ENCODE assay signal across 23 cellular contexts in genomic region chr6:12598919-12599318, GRCh38.
DNase-seq lines count a peak whose midpoint lies in the region; ATAC-seq, FAIRE-seq and TF ChIP-seq lines count a peak whose summit lies in the region.
"Had no signal": no experiment of that assay in that cellular context is flagged by ENCODE, and none has a peak within 500 bp of the region (broad histone marks: within the 10 kb centered on the region; RNA-seq: fewer than 3 reads in every experiment).

No MANE protein-coding gene starts in this region.

- H3K4me2 ChIP-seq in A549 (no peak overlapping the region), SK-N-SH (no peak overlapping the region), trophoblast cell (ENCODE audit: low read length) (no peak overlapping the region)
- H3K4me2 ChIP-seq: GM23338 had no signal

- no peak overlapping the region for H3K9ac ChIP-seq in SK-N-SH
- H3K9ac ChIP-seq in trophoblast cell (ENCODE audit: low read length): no peak overlapping the region

- H3K4me3 ChIP-seq in A549 (no peak overlapping the region), SK-N-SH (ENCODE audit: low read depth in 2 of 2, low read length in 1 of 2) (no peak overlapping the region), trophoblast cell (ENCODE audit: low read depth, low read length) (no peak overlapping the region)
- H3K4me3 ChIP-seq: GM23338 had no signal

- no peak for TF ChIP-seq POLR2A in A549 (IDR thresholded peaks at IDR 0.05; ENCODE audit: low read length)

- H3K14ac ChIP-seq in trophoblast cell (ENCODE audit: low read length): no peak overlapping the region

- H3K79me2 ChIP-seq in SK-N-SH (ENCODE audit: insufficient read depth) (no peaks in the 10 kb centered on the region), trophoblast cell (ENCODE audit: control insufficient read depth, insufficient read depth, low read length, poor library complexity) (no peaks in the 10 kb centered on the region)

- TF ChIP-seq EP300 in A549 (IDR thresholded peaks at IDR 0.05) (no peak), SK-N-SH (IDR thresholded peaks at IDR 0.05; ENCODE audit: borderline replicate concordance in 1 of 2, low read depth in 1 of 2, low read length in 1 of 2) (no peak)

- H3K23ac ChIP-seq in trophoblast cell (ENCODE audit: low read length): no peak overlapping the region

- H3K36me3 ChIP-seq in SK-N-SH (replicated peaks in 1 of 2; ENCODE audit: control insufficient read depth in 1 of 2, insufficient read depth in 2 of 2, low read length in 1 of 2) (no peaks in the 10 kb centered on the region), trophoblast cell (ENCODE audit: control insufficient read depth in 1 of 2, insufficient read depth in 2 of 2, low read length in 2 of 2) (no peaks in the 10 kb centered on the region)
- H3K36me3 ChIP-seq: BE2C had no signal

- CTCF ChIA-PET in A549 (lab: Yijun Ruan, JAX) (interaction anchor here (1.2 to 1.7 kb wide), 3 partner anchors 288 to 309 kb away, joined by 4 to 5 read pairs (median 4); partner anchors contain the start of gene EDN1), SK-N-SH (lab: Yijun Ruan, JAX) (interaction anchor here (0.9 kb wide), 1 partner anchor 309 kb away, joined by 4 read pairs; the partner anchor contains the start of gene EDN1)

- H3K27me3 ChIP-seq in SK-N-SH (ENCODE audit: insufficient read depth) (no peaks in the 10 kb centered on the region), trophoblast cell (ENCODE audit: insufficient read depth, low read length) (no peaks in the 10 kb centered on the region)
- H3K27me3 ChIP-seq: BE2C had no signal

- H4K91ac ChIP-seq in trophoblast cell (ENCODE audit: low read depth, low read length): no peak overlapping the region

- no peak overlapping the region for H3K18ac ChIP-seq in trophoblast cell (ENCODE audit: low read length)

- H2AFZ ChIP-seq in SK-N-SH (ENCODE audit: low read depth) (no peak overlapping the region), trophoblast cell (ENCODE audit: insufficient read depth, low read length, poor library complexity) (no peak overlapping the region)
- H2AFZ ChIP-seq: GM23338 had no signal

- no peaks in the 10 kb centered on the region for H4K20me1 ChIP-seq in SK-N-SH (ENCODE audit: insufficient read depth)

- H3K4me1 ChIP-seq in A549 (peaks cover 47% of the 10 kb centered on the region), SK-N-SH (ENCODE audit: control insufficient read depth in 1 of 2, insufficient read depth in 2 of 2, low read depth in 1 of 2, low read length in 1 of 2) (peaks cover 3 to 5% of the 10 kb centered on the region in 2 experiments; a peak in 2 of 4 replicates), trophoblast cell (ENCODE audit: control insufficient read depth in 1 of 2, insufficient read depth in 2 of 2, low read length in 2 of 2) (peaks cover 2 to 16% of the 10 kb centered on the region in 2 experiments)

- H3K27ac ChIP-seq in A549 (peak overlapping the region; percentile 2 to 58; a peak in 4 of 6 replicates), SK-N-SH (ENCODE audit: low read depth in 2 of 2, low read length in 1 of 2) (no peak overlapping the region), trophoblast cell (ENCODE audit: low read depth, low read length) (no peak overlapping the region)
- H3K27ac ChIP-seq: HL-60 had no signal

- no peak overlapping the region for H2BK120ac ChIP-seq in trophoblast cell (ENCODE audit: insufficient read depth, low read length, poor library complexity)

- no peak for DNase-seq in A549 (ENCODE audit: low read depth in 1 of 2, low spot score in 1 of 2)
- peak; percentile 23 for DNase-seq in EH (ENCODE audit: low read depth)
- DNase-seq in SK-N-SH: peak; percentile 24
- DNase-seq in trophoblast cell: peak; percentile 79 to 94
- no peak for DNase-seq in effector CD4-positive, alpha-beta T cell
- DNase-seq in nucleus accumbens (lab: John Stamatoyannopoulos, UW): no peak
- DNase-seq: ACHN; BE2C; C1 segment of cervical spinal cord; CD4-positive, CD25-positive, alpha-beta regulatory T cell; CD8-positive, alpha-beta memory T cell; COR-L47; DMS 273 treated with DMSO at 0.1 percent for 48 hours; DMS53; DND-41; GDM1; HCEC 1CT had no signal

- TF ChIP-seq CTCF in A549 (IDR thresholded peaks at IDR 0.05): no peak
- no peak for TF ChIP-seq CTCF in SK-N-SH (IDR thresholded peaks at IDR 0.05)

- peaks cover 5% of the 10 kb centered on the region for H3K79me1 ChIP-seq in trophoblast cell (ENCODE audit: low read length)

- H3K9me3 ChIP-seq in A549 (no peaks in the 10 kb centered on the region), SK-N-SH (no peaks in the 10 kb centered on the region), trophoblast cell (ENCODE audit: insufficient read depth, low read depth, low read length) (no peaks in the 10 kb centered on the region)
- H3K9me3 ChIP-seq: BE2C had no signal

- no peak overlapping the region for H2BK12ac ChIP-seq in trophoblast cell (ENCODE audit: low read length)

- ATAC-seq in A549 (no peak), GM19328 (IDR thresholded peaks at IDR 0.05; ENCODE audit: unreplicated experiment) (no peak)
- ATAC-seq: GM23338 had no signal

- H2BK5ac ChIP-seq in trophoblast cell (ENCODE audit: low read depth, low read length, poor library complexity): no peak overlapping the region

- TF ChIP-seq RAD21 in A549 (conservative IDR thresholded peaks at IDR 0.05 in 1 of 2, IDR thresholded peaks at IDR 0.05 in 1 of 2): no peak
- no peak for TF ChIP-seq RAD21 in SK-N-SH (IDR thresholded peaks at IDR 0.05; ENCODE audit: low read length)

- WGBS in A549 (ENCODE audit: missing lambda C conversion rate): 98% methylated on average over 2 of the region's 2 CpGs
- WGBS in SK-N-SH (ENCODE audit: low lambda C conversion rate): 30% methylated on average over 2 of the region's 2 CpGs
- WGBS in trophoblast cell (ENCODE audit: extremely low coverage, insufficient coverage, insufficient read length): no CpG with 5 or more reads among the region's 2 CpGs

- POLR2A ChIA-PET in A549 (lab: Yijun Ruan, JAX) (no interaction called here), SK-N-SH (lab: Yijun Ruan, JAX) (no interaction called here)

- H2AK5ac ChIP-seq in trophoblast cell (ENCODE audit: low read length): no peak overlapping the region

- H3K9me2 ChIP-seq in SK-N-SH: no peaks in the 10 kb centered on the region

- H4K12ac ChIP-seq in trophoblast cell (ENCODE audit: low read depth, low read length): no peak overlapping the region

- no peak for FAIRE-seq in A549 (lab: Jason Lieb, UNC)
- FAIRE-seq: GM12892, GM18507, H54 had no signal

- H3K4ac ChIP-seq in trophoblast cell (ENCODE audit: low read depth, low read length): no peak overlapping the region

- no peak overlapping the region for H4K8ac ChIP-seq in trophoblast cell (ENCODE audit: low read depth, low read length)

- H3F3A ChIP-seq in SK-N-SH (replicated peaks; ENCODE audit: insufficient read depth): no peaks in the 10 kb centered on the region

TF ChIP-seq in A549, 52 proteins besides CTCF, POLR2A, EP300 and RAD21 (continues in another document):
- no peak for TF ChIP-seq ELK1 (IDR thresholded peaks at IDR 0.05; ENCODE audit: low read depth, low read length)
- no peak for TF ChIP-seq E2F6 (IDR thresholded peaks at IDR 0.05; ENCODE audit: borderline replicate concordance, low read depth)
- no peak for TF ChIP-seq ZNF302 (CRISPR knock-in tag; IDR thresholded peaks at IDR 0.05)
- TF ChIP-seq HES2 (IDR thresholded peaks at IDR 0.05): no peak
- TF ChIP-seq KDM1A (IDR thresholded peaks at IDR 0.05; ENCODE audit: low read depth): no peak
- no peak for TF ChIP-seq PHF8 (IDR thresholded peaks at IDR 0.05; ENCODE audit: borderline replicate concordance, low read depth)

TF ChIP-seq in SK-N-SH, 30 proteins besides CTCF, POLR2A, EP300 and RAD21:
- no peak for TF ChIP-seq IRF3 (IDR thresholded peaks at IDR 0.05; ENCODE audit: low read depth, low read length)
- TF ChIP-seq GATA2 (CRISPR knock-in tag; IDR thresholded peaks at IDR 0.05): peak; percentile 53

Comparison
In these comparisons a context has a peak if more than half of its experiments do, and no peak if none do; other contexts are left out.
1. DNase-seq: peak in EH (single experiment), SK-N-SH (single experiment) and trophoblast cell (2 of 2); none in A549 (0 of 2), effector CD4-positive, alpha-beta T cell (single experiment) and nucleus accumbens (0 of 56).
2. H3K27ac ChIP-seq: peak in A549 (2 of 2); none in SK-N-SH (0 of 2) and trophoblast cell (single experiment).